ENCODE assay signal across 8 cellular contexts in genomic region chr11:65574147-65574962, GRCh38. TPM values are rescaled to one million over a fixed set of nuclear protein-coding genes. Genes with fewer than 3 reads are reported as not detected.
A peak's percentile ranks its signal among the peaks of the same experiment; 100 is the strongest.
DNase-seq lines count a peak whose midpoint lies in the region; ATAC-seq and TF ChIP-seq lines count a peak whose summit lies in the region.

No MANE protein-coding gene starts in this region.

- DNase-seq in AML-193 (lab: John Stamatoyannopoulos, UW) (peak; percentile 92 to 94), esophagus muscularis mucosa (ENCODE audit: extremely low spot score) (peak; percentile 97), naive B cell (peak; percentile 90)
- DNase-seq in activated T-cell treated with anti-CD3 and anti-CD28 coated beads, Interleukin-2, amount 50 U/mL, for 48 hours: peak; percentile 94 to 95
- DNase-seq in stimulated activated CD8-positive, alpha-beta memory T cell treated with anti-CD3 and anti-CD28 coated beads, Interleukin-7, amount 100 ng/mL, for 48 hours (ENCODE audit: extremely low read depth in 1 of 2, low read depth in 1 of 2): peak; percentile 94

- TF ChIP-seq CTCF in esophagus muscularis mucosa (IDR thresholded peaks at IDR 0.05): peak; percentile 95 to 99 (median 98)

- peak overlapping the region; percentile 96 to 99 (median 97) for H3K4me3 Mint-ChIP-seq in naive B cell

- peak overlapping the region; percentile 78 to 98 (median 88) for H3K4me3 ChIP-seq in esophagus muscularis mucosa

- no peaks in the 10 kb centered on the region for H3K27me3 ChIP-seq in esophagus muscularis mucosa

- TF ChIP-seq EP300 in esophagus muscularis mucosa (IDR thresholded peaks at IDR 0.05): no peak

- no peaks in the 10 kb centered on the region for H3K9me3 ChIP-seq in esophagus muscularis mucosa

- no peaks in the 10 kb centered on the region for H3K9me3 Mint-ChIP-seq in naive B cell

- WGBS in esophagus muscularis mucosa: 0% methylated on average over 10 of the region's 75 CpGs

- peaks cover 66 to 85% (median 78%) of the 10 kb centered on the region in 4 donors for H3K4me1 ChIP-seq in esophagus muscularis mucosa

- H3K27ac ChIP-seq in esophagus muscularis mucosa (replicated peaks in 1 of 4): peak overlapping the region; percentile 95 to 99 (median 96)

- in situ Hi-C loops in GM18951 (cut with MboI; ENCODE audit: low sequenced_read_pairs, unreplicated experiment): no loop called here

- ATAC-seq in HG03521 (IDR thresholded peaks at IDR 0.05; ENCODE audit: unreplicated experiment) (peak; percentile 27), naive B cell (ENCODE audit: low read depth in 2 of 2) (peak; percentile 31)

- intact Hi-C loops in esophagus muscularis mucosa (cut with DNase I): loop anchor here (2.0 kb wide), 2 partner anchors 18 to 40 kb away; partner anchors contain the start of genes MAP3K11 and PCNX3

- H3K36me3 ChIP-seq in esophagus muscularis mucosa: peaks cover 0 to 14% (median 14%) of the 10 kb centered on the region in 4 donors

- peak overlapping the region; percentile 95 to 100 (median 99) for H3K27ac Mint-ChIP-seq in naive B cell

- no peaks in the 10 kb centered on the region for H3K36me3 Mint-ChIP-seq in naive B cell

- TF ChIP-seq POLR2A in GM18951 (IDR thresholded peaks at IDR 0.05; ENCODE audit: extremely low read depth, insufficient read depth, insufficient read length): peak; percentile 12
- no peak for TF ChIP-seq POLR2A in esophagus muscularis mucosa (IDR thresholded peaks at IDR 0.05; ENCODE audit: low read depth)

- H3K4me1 Mint-ChIP-seq in naive B cell: peaks cover 56 to 80% (median 75%) of the 10 kb centered on the region in 3 donors

- H3K27me3 Mint-ChIP-seq in naive B cell: no peaks in the 10 kb centered on the region

TF ChIP-seq in PFSK-1, 5 proteins besides CTCF, POLR2A, EP300 and RAD21:
- TF ChIP-seq SIN3A (IDR thresholded peaks at IDR 0.05; ENCODE audit: borderline replicate concordance, insufficient read depth, low read length): peak; percentile 43; the same call in 1 of the 2 replicates
- no peak for TF ChIP-seq REST (IDR thresholded peaks at IDR 0.05; ENCODE audit: insufficient read depth in 1 of 2, low read depth in 2 of 2, low read length in 2 of 2)

RNA-seq across cellular contexts. Expression of gene EHBP1L1, which starts 1.5 kb away (rescaled TPM):
- polyA plus RNA-seq in PFSK-1 (2012; ENCODE audit: insufficient read length, low read depth): 49.1 TPM
- 100 to 1,000 TPM; 186 to 472 (median 293) TPM for total RNA-seq in esophagus muscularis mucosa
- 10 to 100 TPM in 4 of 6 donors, 1 to 10 TPM in 2; 5.5 to 18.3 (median 11.6) TPM for polyA plus RNA-seq in naive B cell (ENCODE audit: low read depth in 6 of 6)

RNA-seq across cellular contexts. Expression of gene FAM89B, which starts 2.0 kb away (rescaled TPM):
- polyA plus RNA-seq in PFSK-1 (2012; ENCODE audit: insufficient read length, low read depth): 29.0 TPM
- 10 to 100 TPM; 47.9 to 90.4 (median 75.0) TPM for total RNA-seq in esophagus muscularis mucosa
- polyA plus RNA-seq in naive B cell (ENCODE audit: low read depth in 6 of 6): 10 to 100 TPM; 44.3 to 82.6 (median 61.8) TPM

RNA-seq across cellular contexts. Expression of gene ZNRD2, which starts 4.1 kb away (rescaled TPM):
- 111 TPM for polyA plus RNA-seq in PFSK-1 (2012; ENCODE audit: insufficient read length, low read depth)
- total RNA-seq in esophagus muscularis mucosa: 10 to 100 TPM; 43.6 to 77.3 (median 63.3) TPM
- polyA plus RNA-seq in naive B cell (ENCODE audit: low read depth in 6 of 6): 10 to 100 TPM; 56.9 to 74.5 (median 69.8) TPM

RNA-seq across cellular contexts. Expression of gene LTBP3, which starts 16.2 kb away (rescaled TPM):
- polyA plus RNA-seq in PFSK-1 (2012; ENCODE audit: insufficient read length, low read depth): 121 TPM
- 100 to 1,000 TPM; 107 to 208 (median 137) TPM for total RNA-seq in esophagus muscularis mucosa
- 10 to 100 TPM; 12.5 to 40.5 (median 23.0) TPM for polyA plus RNA-seq in naive B cell (ENCODE audit: low read depth in 6 of 6)

RNA-seq across cellular contexts. Expression of gene KCNK7, which starts 21.2 kb away (rescaled TPM):
- 1.0 TPM for polyA plus RNA-seq in PFSK-1 (2012; ENCODE audit: insufficient read length, low read depth)
- total RNA-seq in esophagus muscularis mucosa: 1 to 10 TPM in 3 of 4 donors, under 1 TPM in 1; 0.99 to 1.2 (median 1.2) TPM
- polyA plus RNA-seq in naive B cell (ENCODE audit: low read depth in 6 of 6): not detected

Comparison
In these comparisons a context has a peak if more than half of its experiments do, and no peak if none do; other contexts are left out.
1. Peak in every context shown above with its lines: DNase-seq, ATAC-seq, H3K4me3 ChIP-seq and H3K27ac ChIP-seq.